ENCODE assay signal across 9 cellular contexts in the genomic region with DNA sequence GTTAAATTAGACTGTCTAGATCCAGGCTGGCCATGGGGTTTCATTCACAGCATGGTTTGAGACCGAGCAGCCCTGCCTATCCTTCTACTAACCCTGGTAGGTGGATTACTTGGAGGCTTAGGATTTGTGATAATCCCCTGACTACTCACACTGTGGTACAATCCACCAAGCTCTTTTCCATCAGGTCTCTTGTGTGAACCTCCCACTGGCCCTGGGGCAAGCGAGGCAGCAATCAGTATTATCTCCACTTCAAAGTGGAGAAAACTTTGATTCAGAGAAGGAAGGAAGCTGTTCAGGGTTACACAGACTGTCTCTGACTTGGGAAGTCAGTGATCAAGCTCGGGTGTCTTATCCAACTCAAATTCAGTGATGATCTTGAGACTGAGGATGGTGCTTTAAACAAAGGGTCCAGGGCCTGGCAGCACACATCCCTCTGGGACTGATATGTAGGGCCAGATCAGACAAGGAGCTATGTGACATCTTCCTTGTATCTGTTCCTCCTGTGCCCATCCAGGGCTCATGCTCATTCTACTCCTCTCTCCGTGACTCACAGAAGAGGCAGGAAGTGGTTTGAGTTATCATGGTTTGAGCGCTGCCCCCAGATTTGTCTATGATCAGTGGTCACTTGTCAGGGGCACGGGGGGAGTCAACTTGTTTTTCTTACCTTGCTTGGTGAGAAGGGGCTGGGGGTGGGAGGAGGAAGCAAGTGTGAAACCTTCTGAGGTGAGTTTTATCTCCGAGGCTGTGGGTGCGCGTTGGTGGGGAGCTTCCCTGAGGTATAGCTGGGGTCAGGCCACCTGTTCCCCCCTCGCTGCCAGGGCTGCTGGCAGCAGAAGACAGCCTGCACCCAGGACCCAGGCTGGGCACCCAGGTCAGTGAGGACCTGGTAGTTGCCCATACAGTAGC. TPM values are rescaled to one million over a fixed set of nuclear protein-coding genes. Genes with fewer than 3 reads are reported as not detected.
A peak's percentile ranks its signal among the peaks of the same experiment; 100 is the strongest.
DNase-seq lines count a peak whose midpoint lies in the region; ATAC-seq and TF ChIP-seq lines count a peak whose summit lies in the region.
"Had no signal": no experiment of that assay in that cellular context is flagged by ENCODE, and none has a peak within 500 bp of the region (broad histone marks: within the 10 kb centered on the region; RNA-seq: fewer than 3 reads in every experiment).

No MANE protein-coding gene starts in this region.

- H3K9me3 ChIP-seq in heart right ventricle: no peaks in the 10 kb centered on the region
- H3K9me3 ChIP-seq: A549 had no signal

- H3K27me3 ChIP-seq in heart right ventricle: no peaks in the 10 kb centered on the region

- no peak for TF ChIP-seq CTCF in heart right ventricle (IDR thresholded peaks at IDR 0.05)
- TF ChIP-seq CTCF in fibroblast of mammary gland (conservative IDR thresholded peaks at IDR 0.05; ENCODE audit: control insufficient read depth, insufficient read depth, low read depth, low read length): no peak

- peak overlapping the region in 8 of 10 donors; percentile 24 to 96 (median 74) for H3K27ac ChIP-seq in heart right ventricle
- H3K27ac ChIP-seq: A549 had no signal

- peaks cover 0 to 97% (median 27%) of the 10 kb centered on the region in 9 donors for H3K36me3 ChIP-seq in heart right ventricle

- DNase-seq in heart right ventricle (no peak), left cardiac atrium (no peak), HK-2 (ENCODE audit: unreplicated experiment) (peak; percentile 53), fibroblast of mammary gland (ENCODE audit: low read depth) (peak; percentile 40), dedifferentiated amniotic fluid mesenchymal stem cell (ENCODE audit: extremely low spot score) (no peak), HT-29 (ENCODE audit: low spot score) (no peak)
- DNase-seq in activated CD4-positive, alpha-beta T cell treated with anti-CD3 and anti-CD28 coated beads, Interleukin-2, amount 50 U/mL, for 4 hours: peak; percentile 60 to 69
- DNase-seq in stimulated activated CD8-positive, alpha-beta memory T cell treated with anti-CD3 and anti-CD28 coated beads, Interleukin-4, amount 100 ng/mL, for 48 hours: peak; percentile 88

- no peak for ATAC-seq in heart right ventricle
- no peak for ATAC-seq in left cardiac atrium
- ATAC-seq: A549 had no signal

- H3K4me3 ChIP-seq in heart right ventricle (no peak overlapping the region), fibroblast of mammary gland (ENCODE audit: control insufficient read depth, low read depth, low read length) (no peak overlapping the region)
- H3K4me3 ChIP-seq: A549 had no signal

- intact Hi-C loops in heart right ventricle (cut with DNase I): loop anchor here in 1 of 10 donors (10.0 kb wide), 1 partner anchor 53 kb away; no protein-coding TSS in a partner anchor
- intact Hi-C loops in left cardiac atrium (cut with DNase I): no loop called here

- WGBS in heart right ventricle, 2 donors: 81% methylated on average over 10 of the region's 10 CpGs

- H3K4me1 ChIP-seq in heart right ventricle: peaks cover 11 to 66% (median 45%) of the 10 kb centered on the region in 9 donors

RNA-seq across cellular contexts. Expression of gene RGS3, which starts 48.6 kb away (rescaled TPM):
- total RNA-seq in heart right ventricle (100 to 1,000 TPM in 9 of 10 donors, 10 to 100 TPM in 1; 98.7 to 201 (median 140) TPM), left cardiac atrium (100 to 1,000 TPM; 124 to 131 TPM)
- polyA plus RNA-seq in heart right ventricle: 100 to 1,000 TPM in 1 of 2 donors, 10 to 100 TPM in 1; 65.4 to 125 TPM
- total RNA-seq in HT-29 (2014; rRNA removed; shearing (Covaris generic)): 71.2 and 76.8 TPM in 2 replicates

Comparison
In these comparisons a context has a peak if more than half of its experiments do, and no peak if none do; other contexts are left out.
1. DNase-seq: peak in HK-2 (single experiment), activated CD4-positive, alpha-beta T cell treated with anti-CD3 and anti-CD28 coated beads, Interleukin-2, amount 50 U/mL, for 4 hours (2 of 2), fibroblast of mammary gland (single experiment) and stimulated activated CD8-positive, alpha-beta memory T cell treated with anti-CD3 and anti-CD28 coated beads, Interleukin-4, amount 100 ng/mL, for 48 hours (single experiment); none in heart right ventricle (0 of 2), left cardiac atrium (single experiment), dedifferentiated amniotic fluid mesenchymal stem cell (single experiment) and HT-29 (single experiment).